11 cellular contexts compared by ENCODE assay signal in the genomic region with DNA sequence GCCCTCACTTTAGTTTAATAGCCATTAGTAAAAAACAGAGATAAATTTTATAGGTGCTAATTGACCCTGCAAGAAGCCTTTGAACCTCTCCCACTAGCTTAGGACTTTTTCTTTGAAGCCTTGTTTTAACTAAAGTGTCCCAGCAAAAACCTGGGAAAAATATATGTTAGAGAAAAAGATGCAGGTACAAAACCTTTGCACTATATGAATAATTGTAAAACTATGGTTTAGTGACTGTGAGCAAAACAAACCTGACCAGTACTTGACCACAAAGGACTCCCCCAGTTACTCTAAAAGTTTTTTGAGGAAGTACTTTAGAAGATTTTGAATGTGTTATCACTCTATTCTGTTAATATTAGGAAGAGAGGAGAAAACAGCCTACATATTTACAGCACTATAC.
DNase-seq lines count a peak whose midpoint lies in the region; ATAC-seq, FAIRE-seq and TF ChIP-seq lines count a peak whose summit lies in the region.
"Had no signal": no experiment of that assay in that cellular context is flagged by ENCODE, and none has a peak within 500 bp of the region (broad histone marks: within the 10 kb centered on the region; RNA-seq: fewer than 3 reads in every experiment).

No MANE protein-coding gene starts in this region.

- CTCF ChIA-PET in HepG2 (lab: Yijun Ruan, JAX; ENCODE audit: low intra/inter-chr PET ratio, low total read pairs), result no interaction called here

- no peak overlapping the region for H2AFZ ChIP-seq in HepG2 (ENCODE audit: low read length)

- H3K4me3 ChIP-seq in NB4 (ENCODE audit: low read depth, low read length) (no peak overlapping the region), kidney (ENCODE audit: low read length in 2 of 2) (no peak overlapping the region), thyroid gland (replicated peaks in 1 of 3) (no peak overlapping the region), HepG2 (replicated peaks in 1 of 3; ENCODE audit: insufficient read depth in 1 of 3, low read depth in 2 of 3, low read length in 3 of 3) (no peak overlapping the region)

- TF ChIP-seq POLR2A in NB4 (IDR thresholded peaks at IDR 0.05; ENCODE audit: extremely low read depth, insufficient read length) (no peak), thyroid gland (IDR thresholded peaks at IDR 0.05) (no peak), HepG2 (IDR thresholded peaks at IDR 0.05; ENCODE audit: insufficient read depth in 1 of 2, low read depth in 2 of 2, low read length in 2 of 2) (no peak)

- FAIRE-seq in kidney (lab: Jason Lieb, UNC) (no peak), HepG2 (lab: Jason Lieb, UNC) (no peak)

- TF ChIP-seq EP300 in HepG2 (IDR thresholded peaks at IDR 0.05; ENCODE audit: low read depth in 2 of 2, low read length in 2 of 2) (no peak), HepG2 (CRISPR knock-in tag; IDR thresholded peaks at IDR 0.05; ENCODE audit: borderline replicate concordance) (no peak)

- H4K20me1 ChIP-seq in HepG2 (ENCODE audit: insufficient read depth, low read length), result no peaks in the 10 kb centered on the region

- no peaks in the 10 kb centered on the region for H3K36me3 ChIP-seq in kidney (ENCODE audit: control insufficient read depth in 1 of 2, insufficient read depth in 2 of 2, low read length in 2 of 2)
- no peaks in the 10 kb centered on the region for H3K36me3 ChIP-seq in thyroid gland
- no peaks in the 10 kb centered on the region for H3K36me3 ChIP-seq in HepG2 (replicated peaks in 1 of 2; ENCODE audit: control insufficient read depth in 1 of 2, insufficient read depth in 2 of 2, low read length in 2 of 2)

- peak; percentile 21 for DNase-seq in GM13976 (ENCODE audit: low spot score)
- DNase-seq in NB4 (ENCODE audit: low read depth), result peak; percentile 66
- DNase-seq in kidney, result no peak
- no peak for DNase-seq in thyroid gland
- DNase-seq in HepG2 (ENCODE audit: low spot score), result no peak
- DNase-seq in hepatic stellate cell (ENCODE audit: low spot score), result no peak
- DNase-seq: EL, left ventricle myocardium superior, NCI-H1694 treated with DMSO at 0.1 percent for 48 hours had no signal

- H3K27ac ChIP-seq in kidney (ENCODE audit: low read depth in 2 of 2, low read length in 2 of 2) (no peak overlapping the region), thyroid gland (no peak overlapping the region), HepG2 (ENCODE audit: extremely low read length, insufficient read depth, low read length) (no peak overlapping the region)

- no TSS peak for BruUV-seq in HepG2 (replicated peaks; lab: Mats Ljungman, UMichigan)

- in situ Hi-C loops in GM13976 (cut with MboI; ENCODE audit: low sequenced_read_pairs, unreplicated experiment) (loop anchor here (25.0 kb wide), 1 partner anchor 429 kb away; no protein-coding TSS in a partner anchor), HepG2 (cut with HindIII; ENCODE audit: extremely low pct_ligation_motif_present, low pct_unique_long_range_greater_than_20kb) (no loop called here)

- H3K27me3 ChIP-seq in thyroid gland (no peaks in the 10 kb centered on the region), HepG2 (ENCODE audit: control insufficient read depth in 1 of 2, insufficient read depth in 2 of 2, low read length in 2 of 2) (no peaks in the 10 kb centered on the region)

- intact Hi-C loops in kidney (cut with DNase I) (no loop called here), thyroid gland (cut with DNase I) (no loop called here), HepG2 (cut with micrococcal nuclease; ENCODE audit: unreplicated experiment) (no loop called here)

- H3K9me3 ChIP-seq in kidney (ENCODE audit: control insufficient read depth in 1 of 2, low read length in 2 of 2), result no peaks in the 10 kb centered on the region
- no peaks in the 10 kb centered on the region for H3K9me3 ChIP-seq in thyroid gland
- no peaks in the 10 kb centered on the region for H3K9me3 ChIP-seq in HepG2 (ENCODE audit: low read length)

- TF ChIP-seq RAD21 in HepG2 (CRISPR knock-in tag; IDR thresholded peaks at IDR 0.05), result no peak

- POLR2A ChIA-PET in HepG2 (lab: Yijun Ruan, JAX), result no interaction called here

- H3K4me1 ChIP-seq in kidney (ENCODE audit: control insufficient read depth in 1 of 2, insufficient read depth in 1 of 2, low read depth in 1 of 2, low read length in 2 of 2) (no peaks in the 10 kb centered on the region), thyroid gland (peaks cover 2 to 8% of the 10 kb centered on the region in 2 donors), HepG2 (ENCODE audit: insufficient read depth, low read length) (no peaks in the 10 kb centered on the region)

- H3K79me2 ChIP-seq in HepG2 (ENCODE audit: insufficient read depth, low read length), result no peaks in the 10 kb centered on the region

- ATAC-seq in GM19438 (IDR thresholded peaks at IDR 0.05; ENCODE audit: low read depth, unreplicated experiment), result peak; percentile 55
- peak; percentile 62 for ATAC-seq in HG02938 (IDR thresholded peaks at IDR 0.05; ENCODE audit: unreplicated experiment)
- ATAC-seq in HepG2, result no peak
- ATAC-seq: left ventricle myocardium superior had no signal

- H3K9ac ChIP-seq in kidney (ENCODE audit: low read length in 2 of 2) (no peak overlapping the region), HepG2 (ENCODE audit: insufficient read depth, low read depth, low read length) (no peak overlapping the region)

- TF ChIP-seq CTCF in GM13976 (IDR thresholded peaks at IDR 0.05; ENCODE audit: borderline replicate concordance, control extremely low read depth, extremely low read depth, insufficient read depth, missing control alignments) (no peak), NB4 (IDR thresholded peaks at IDR 0.05; ENCODE audit: low read depth, low read length) (no peak), kidney (IDR thresholded peaks at IDR 0.05; ENCODE audit: borderline replicate concordance, extremely low read depth, insufficient read depth) (no peak), thyroid gland (IDR thresholded peaks at IDR 0.05) (no peak), HepG2 (CRISPR knock-in tag; IDR thresholded peaks at IDR 0.05) (no peak)

- no peak overlapping the region for H3K4me2 ChIP-seq in HepG2 (ENCODE audit: low read depth, low read length)

TF ChIP-seq in HepG2, 621 proteins besides CTCF, POLR2A, EP300 and RAD21 (continues in another document):
- no peak for TF ChIP-seq ZNF501 (CRISPR knock-in tag; IDR thresholded peaks at IDR 0.05)
- TF ChIP-seq, protein P1, sequence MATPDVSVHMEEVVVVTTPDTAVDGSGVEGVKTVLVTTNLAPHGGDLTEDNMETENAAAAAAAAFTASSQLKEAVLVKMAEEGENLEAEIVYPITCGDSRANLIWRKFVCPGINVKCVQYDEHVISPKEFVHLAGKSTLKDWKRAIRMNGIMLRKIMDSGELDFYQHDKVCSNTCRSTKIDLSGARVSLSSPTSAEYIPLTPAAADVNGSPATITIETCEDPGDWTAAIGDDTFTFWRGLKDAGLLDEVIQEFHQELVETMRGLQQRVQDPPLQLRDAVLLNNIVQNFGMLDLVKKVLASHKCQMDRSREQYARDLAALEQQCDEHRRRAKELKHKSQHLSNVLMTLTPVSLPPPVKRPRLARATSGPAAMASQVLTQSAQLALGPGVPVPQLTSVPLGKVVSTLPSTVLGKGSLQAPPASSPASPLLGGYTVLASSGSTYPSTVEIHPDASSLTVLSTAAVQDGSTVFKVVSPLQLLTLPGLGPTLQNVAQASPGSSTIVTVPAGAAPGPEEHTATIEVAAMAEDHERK (CRISPR knock-in tag; IDR thresholded peaks at IDR 0.05; ENCODE audit: low read depth), result no peak
- TF ChIP-seq REL (CRISPR knock-in tag; conservative IDR thresholded peaks at IDR 0.05), result no peak
- TF ChIP-seq, protein P2, sequence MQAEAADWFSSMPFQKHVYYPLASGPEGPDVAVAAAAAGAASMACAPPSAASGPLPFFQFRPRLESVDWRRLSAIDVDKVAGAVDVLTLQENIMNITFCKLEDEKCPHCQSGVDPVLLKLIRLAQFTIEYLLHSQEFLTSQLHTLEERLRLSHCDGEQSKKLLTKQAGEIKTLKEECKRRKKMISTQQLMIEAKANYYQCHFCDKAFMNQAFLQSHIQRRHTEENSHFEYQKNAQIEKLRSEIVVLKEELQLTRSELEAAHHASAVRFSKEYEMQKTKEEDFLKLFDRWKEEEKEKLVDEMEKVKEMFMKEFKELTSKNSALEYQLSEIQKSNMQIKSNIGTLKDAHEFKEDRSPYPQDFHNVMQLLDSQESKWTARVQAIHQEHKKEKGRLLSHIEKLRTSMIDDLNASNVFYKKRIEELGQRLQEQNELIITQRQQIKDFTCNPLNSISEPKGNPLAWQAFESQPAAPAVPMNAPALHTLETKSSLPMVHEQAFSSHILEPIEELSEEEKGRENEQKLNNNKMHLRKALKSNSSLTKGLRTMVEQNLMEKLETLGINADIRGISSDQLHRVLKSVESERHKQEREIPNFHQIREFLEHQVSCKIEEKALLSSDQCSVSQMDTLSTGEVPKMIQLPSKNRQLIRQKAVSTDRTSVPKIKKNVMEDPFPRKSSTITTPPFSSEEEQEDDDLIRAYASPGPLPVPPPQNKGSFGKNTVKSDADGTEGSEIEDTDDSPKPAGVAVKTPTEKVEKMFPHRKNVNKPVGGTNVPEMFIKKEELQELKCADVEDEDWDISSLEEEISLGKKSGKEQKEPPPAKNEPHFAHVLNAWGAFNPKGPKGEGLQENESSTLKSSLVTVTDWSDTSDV (CRISPR knock-in tag; IDR thresholded peaks at IDR 0.05), result no peak
- no peak for TF ChIP-seq FOSL1 (CRISPR knock-in tag; IDR thresholded peaks at IDR 0.05; ENCODE audit: borderline replicate concordance)
- no peak for TF ChIP-seq PCBP1 (IDR thresholded peaks at IDR 0.05; ENCODE audit: borderline replicate concordance, low read depth, low read length)
- no peak for TF ChIP-seq ZNF432 (CRISPR knock-in tag; IDR thresholded peaks at IDR 0.05; ENCODE audit: borderline replicate concordance)
- no peak for TF ChIP-seq HHEX (CRISPR knock-in tag; IDR thresholded peaks at IDR 0.05)
- TF ChIP-seq ZNF143 (CRISPR knock-in tag; IDR thresholded peaks at IDR 0.05), result no peak
- TF ChIP-seq MYC (CRISPR knock-in tag; IDR thresholded peaks at IDR 0.05; ENCODE audit: borderline replicate concordance), result no peak
- no peak for TF ChIP-seq ZNF616 (CRISPR knock-in tag; IDR thresholded peaks at IDR 0.05; ENCODE audit: low read depth)
- TF ChIP-seq RELA (CRISPR knock-in tag; IDR thresholded peaks at IDR 0.05), result no peak

Comparison
In these comparisons a context has a peak if more than half of its experiments do, and no peak if none do; other contexts are left out.
1. DNase-seq: peak in GM13976 (single experiment) and NB4 (single experiment); none in kidney (single experiment), thyroid gland (0 of 2), HepG2 (single experiment) and hepatic stellate cell (single experiment).